16 cellular contexts compared by ENCODE assay signal in genomic region chr2:24632175-24632574, GRCh38.
"Had no signal": no experiment of that assay in that cellular context is flagged by ENCODE, and none has a peak within 500 bp of the region (broad histone marks: within the 10 kb centered on the region; RNA-seq: fewer than 3 reads in every experiment).

No MANE protein-coding gene starts in this region.

- H3K4me3 Mint-ChIP-seq: activated CD4-positive, alpha-beta memory T cell treated with anti-CD3 and anti-CD28 coated beads for 36 hours; activated naive CD8-positive, alpha-beta T cell treated with anti-CD3 and anti-CD28 coated beads, Interleukin-2, amount 10 ng/mL, durations not matched to agents 7 days and 5 days; mesothelial cell of epicardium had no signal

- H3K4me3 ChIP-seq: breast epithelium, gastroesophageal sphincter, hepatocyte, skin epidermis, thyroid gland, vagina had no signal

- H3K27me3 ChIP-seq: breast epithelium, gastroesophageal sphincter, hepatocyte, thyroid gland, vagina had no signal

- H3K27ac Mint-ChIP-seq: activated CD4-positive, alpha-beta memory T cell treated with anti-CD3 and anti-CD28 coated beads for 36 hours; activated naive CD8-positive, alpha-beta T cell treated with anti-CD3 and anti-CD28 coated beads, Interleukin-2, amount 10 ng/mL, durations not matched to agents 7 days and 5 days; mesothelial cell of epicardium had no signal

- H3K9me3 ChIP-seq: breast epithelium, gastroesophageal sphincter, thyroid gland, vagina had no signal

- ATAC-seq: gastroesophageal sphincter had no signal

- H3K36me3 ChIP-seq: breast epithelium, gastroesophageal sphincter, thyroid gland, vagina had no signal

- DNase-seq: activated CD4-positive, alpha-beta memory T cell treated with anti-CD3 and anti-CD28 coated beads for 36 hours; activated CD4-positive, alpha-beta T cell treated with anti-CD3 and anti-CD28 coated beads for 1 hour; activated gamma-delta T cell treated with Interleukin-2 at 50 U/mL for 16 hours; activated naive CD8-positive, alpha-beta T cell treated with anti-CD3 and anti-CD28 coated beads, Interleukin-2, amount 10 ng/mL, durations not matched to agents 7 days and 5 days; activated T-cell treated with anti-CD3 and anti-CD28 coated beads, Interleukin-2, amount 50 U/mL, for 48 hours; aorta; dermis blood vessel endothelial cell; posterior cingulate gyrus; stimulated activated CD4-positive, alpha-beta T cell treated with anti-CD3 and anti-CD28 coated beads, Interleukin-4, amount 100 ng/mL, for 4 hours; thyroid gland had no signal

- H3K9me3 Mint-ChIP-seq: activated CD4-positive, alpha-beta memory T cell treated with anti-CD3 and anti-CD28 coated beads for 36 hours; activated naive CD8-positive, alpha-beta T cell treated with anti-CD3 and anti-CD28 coated beads, Interleukin-2, amount 10 ng/mL, durations not matched to agents 7 days and 5 days; mesothelial cell of epicardium had no signal

- H3K4me1 ChIP-seq: breast epithelium, thyroid gland had no signal

- H3K4me1 Mint-ChIP-seq: activated naive CD8-positive, alpha-beta T cell treated with anti-CD3 and anti-CD28 coated beads, Interleukin-2, amount 10 ng/mL, durations not matched to agents 7 days and 5 days; mesothelial cell of epicardium had no signal

- H3K36me3 Mint-ChIP-seq: activated CD4-positive, alpha-beta memory T cell treated with anti-CD3 and anti-CD28 coated beads for 36 hours; activated naive CD8-positive, alpha-beta T cell treated with anti-CD3 and anti-CD28 coated beads, Interleukin-2, amount 10 ng/mL, durations not matched to agents 7 days and 5 days; mesothelial cell of epicardium had no signal

- H3K27me3 Mint-ChIP-seq: activated CD4-positive, alpha-beta memory T cell treated with anti-CD3 and anti-CD28 coated beads for 36 hours; activated naive CD8-positive, alpha-beta T cell treated with anti-CD3 and anti-CD28 coated beads, Interleukin-2, amount 10 ng/mL, durations not matched to agents 7 days and 5 days had no signal

- H3K27ac ChIP-seq: breast epithelium, gastroesophageal sphincter, hepatocyte, skin epidermis, thyroid gland, vagina had no signal
